ENCODE assay signal across 8 cellular contexts in the genomic region with DNA sequence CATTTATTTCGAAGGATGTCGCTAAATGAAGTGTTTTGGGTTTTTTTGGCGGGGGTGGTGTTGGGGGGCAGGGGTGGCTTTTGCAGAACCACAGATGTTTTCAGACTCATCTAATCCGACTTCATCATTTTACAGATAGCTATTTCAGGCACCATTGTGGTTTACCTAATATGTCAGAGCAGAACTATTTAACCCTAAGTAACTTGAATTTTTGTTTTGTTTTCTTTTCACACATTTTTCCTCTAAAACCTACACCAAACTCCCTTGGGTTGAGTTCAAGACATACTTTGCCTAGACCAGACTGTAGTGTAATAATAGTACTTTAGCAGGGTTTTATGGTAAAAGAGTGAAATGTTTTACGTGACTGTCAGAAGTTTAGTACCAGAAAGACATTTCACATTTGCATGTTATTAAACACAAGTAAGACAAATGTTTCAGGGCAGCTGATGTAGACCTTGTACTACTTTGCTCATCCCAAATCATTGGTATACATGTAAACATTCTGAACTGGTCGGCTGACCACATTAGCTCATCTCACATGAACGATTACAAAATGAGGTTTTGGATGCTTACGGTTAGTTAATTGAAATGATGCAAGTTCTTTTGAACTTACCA. TPM values are rescaled to one million over a fixed set of nuclear protein-coding genes. Genes with fewer than 3 reads are reported as not detected.
A peak's percentile ranks its signal among the peaks of the same experiment; 100 is the strongest.
DNase-seq lines count a peak whose midpoint lies in the region; ATAC-seq, FAIRE-seq and TF ChIP-seq lines count a peak whose summit lies in the region.

No MANE protein-coding gene starts in this region.

- no peak for TF ChIP-seq CTCF in astrocyte (IDR thresholded peaks at IDR 0.05; ENCODE audit: insufficient read depth, low read depth, low read length)

- H3K4me3 ChIP-seq in astrocyte (ENCODE audit: insufficient read depth, low read depth, low read length), result peak overlapping the region; percentile 7

- H3K79me2 ChIP-seq in astrocyte (ENCODE audit: insufficient read depth, low read length), result peaks cover 70% of the 10 kb centered on the region

- no peak overlapping the region for H2AFZ ChIP-seq in astrocyte (ENCODE audit: low read depth, low read length)

- H3K36me3 ChIP-seq in astrocyte (ENCODE audit: insufficient read depth, low read length), result no peaks in the 10 kb centered on the region

- no peak for TF ChIP-seq POLR2A in H54 (IDR thresholded peaks at IDR 0.05; ENCODE audit: low read depth, low read length)

- H3K27me3 ChIP-seq in astrocyte (ENCODE audit: insufficient read depth, low read length), result no peaks in the 10 kb centered on the region

- DNase-seq in activated T-cell treated with anti-CD3 and anti-CD28 coated beads, Interleukin-2, amount 50 U/mL, for 72 hours, result no peak
- DNase-seq in activated T-cell treated with anti-CD3 and anti-CD28 coated beads, Interleukin-2, amount 50 U/mL, for 48 hours, result no peak
- DNase-seq in astrocyte (ENCODE audit: low read depth), result peak; percentile 97
- no peak for DNase-seq in stimulated activated naive CD8-positive, alpha-beta T cell treated with anti-CD3 and anti-CD28 coated beads, Interleukin-15, Interleukin-2, amounts not matched to agents 100 U/mL and 50 U/mL, for 24 hours
- no peak for DNase-seq in NCI-H524 (lab: John Stamatoyannopoulos, UW)
- no peak for DNase-seq in H54 (ENCODE audit: insufficient read length, low spot score)
- DNase-seq in stimulated activated CD4-positive, alpha-beta T cell treated with anti-CD3 and anti-CD28 coated beads, Interleukin-2, amount 100 ng/mL, for 24 hours, result no peak

- FAIRE-seq in astrocyte (lab: Jason Lieb, UNC) (peak; percentile 82), H54 (lab: Jason Lieb, UNC) (no peak)

- peak overlapping the region; percentile 78 for H3K4me2 ChIP-seq in astrocyte (ENCODE audit: low read length)

- H3K4me1 ChIP-seq in astrocyte (ENCODE audit: insufficient read depth, low read length), result peaks cover 43% of the 10 kb centered on the region

- H3K9me3 ChIP-seq in astrocyte (ENCODE audit: insufficient read depth, low read depth, low read length), result no peaks in the 10 kb centered on the region

- H3K27ac ChIP-seq in astrocyte (ENCODE audit: low read depth, low read length), result peak overlapping the region; percentile 92

- H3K4me1 Mint-ChIP-seq in activated T-cell treated with anti-CD3 and anti-CD28 coated beads, Interleukin-2, amount 50 U/mL, for 72 hours (ENCODE audit: low read depth), result peaks cover 53% of the 10 kb centered on the region
- peaks cover 47% of the 10 kb centered on the region for H3K4me1 Mint-ChIP-seq in astrocyte (ENCODE audit: low read depth, unreplicated experiment)

- H4K20me1 ChIP-seq in astrocyte (ENCODE audit: insufficient read depth, low read length), result no peaks in the 10 kb centered on the region

- peak overlapping the region; percentile 70 for H3K9ac ChIP-seq in astrocyte (ENCODE audit: low read length)

- H3K27me3 Mint-ChIP-seq in activated T-cell treated with anti-CD3 and anti-CD28 coated beads, Interleukin-2, amount 50 U/mL, for 72 hours (ENCODE audit: low read depth), result no peaks in the 10 kb centered on the region
- no peaks in the 10 kb centered on the region for H3K27me3 Mint-ChIP-seq in astrocyte (ENCODE audit: low read depth, unreplicated experiment)

- ATAC-seq in activated T-cell treated with anti-CD3 and anti-CD28 coated beads, Interleukin-2, amount 50 U/mL, for 72 hours (replicated peaks in 1 of 2), result peak; percentile 74 to 84
- ATAC-seq in HG03060 (IDR thresholded peaks at IDR 0.05; ENCODE audit: low read depth, unreplicated experiment), result peak; percentile 74
- peak; percentile 63 for ATAC-seq in stimulated activated naive CD8-positive, alpha-beta T cell treated with anti-CD3 and anti-CD28 coated beads, Interleukin-15, Interleukin-2, amounts not matched to agents 100 U/mL and 50 U/mL, for 24 hours

- H3K36me3 Mint-ChIP-seq in activated T-cell treated with anti-CD3 and anti-CD28 coated beads, Interleukin-2, amount 50 U/mL, for 72 hours (ENCODE audit: insufficient read depth in 2 of 2), result peaks cover 1 to 2% of the 10 kb centered on the region in 2 donors
- no peaks in the 10 kb centered on the region for H3K36me3 Mint-ChIP-seq in astrocyte (ENCODE audit: low read depth, unreplicated experiment)

- peak overlapping the region in 1 of 2 donors; percentile 75 for H3K4me3 Mint-ChIP-seq in activated T-cell treated with anti-CD3 and anti-CD28 coated beads, Interleukin-2, amount 50 U/mL, for 72 hours
- no peak overlapping the region for H3K4me3 Mint-ChIP-seq in astrocyte (ENCODE audit: unreplicated experiment)

- H3K27ac Mint-ChIP-seq in activated T-cell treated with anti-CD3 and anti-CD28 coated beads, Interleukin-2, amount 50 U/mL, for 72 hours, result peak overlapping the region; percentile 89
- peak overlapping the region; percentile 93 for H3K27ac Mint-ChIP-seq in astrocyte (ENCODE audit: unreplicated experiment)

- no peaks in the 10 kb centered on the region for H3K9me3 Mint-ChIP-seq in activated T-cell treated with anti-CD3 and anti-CD28 coated beads, Interleukin-2, amount 50 U/mL, for 72 hours
- no peaks in the 10 kb centered on the region for H3K9me3 Mint-ChIP-seq in astrocyte (ENCODE audit: unreplicated experiment)

RNA-seq across cellular contexts. Expression of gene MAP3K4, which starts 37.7 kb away (rescaled TPM):
- total RNA-seq in activated T-cell treated with anti-CD3 and anti-CD28 coated beads, Interleukin-2, amount 50 U/mL, for 72 hours, result 10 to 100 TPM; 47.3 to 50.9 TPM
- 20.3 and 22.1 TPM in 2 replicates for total RNA-seq in astrocyte
